ENCODE assay signal across 34 cellular contexts in genomic region chr1:153023109-153023508, GRCh38. TPM values are rescaled to one million over a fixed set of nuclear protein-coding genes. Genes with fewer than 3 reads are reported as not detected.
"Had no signal": no experiment of that assay in that cellular context is flagged by ENCODE, and none has a peak within 500 bp of the region (broad histone marks: within the 10 kb centered on the region; RNA-seq: fewer than 3 reads in every experiment).

No MANE protein-coding gene starts in this region.

- ATAC-seq: activated naive CD4-positive, alpha-beta T cell treated with anti-CD3 and anti-CD28 coated beads, Interleukin-2, amount 50 U/mL, for 72 hours; activated T-cell treated with anti-CD3 and anti-CD28 coated beads, Interleukin-2, amount 50 U/mL, for 72 hours; body of pancreas; effector memory CD8-positive, alpha-beta T cell; gastroesophageal sphincter; WTC11 had no signal

- H3K4me3 ChIP-seq: body of pancreas, esophagus squamous epithelium, gastroesophageal sphincter had no signal

- FAIRE-seq: colon had no signal

- DNase-seq: activated CD4-positive, alpha-beta memory T cell treated with anti-CD3 and anti-CD28 coated beads, Interleukin-2, amount 10 ng/mL, durations not matched to agents 7 days and 5 days; activated CD4-positive, alpha-beta T cell treated with anti-CD3 and anti-CD28 coated beads for 1 hour; activated CD4-positive, alpha-beta T cell treated with anti-CD3 and anti-CD28 coated beads for 4 hours; activated CD4-positive, alpha-beta T cell treated with anti-CD3 and anti-CD28 coated beads, Interleukin-2, amount 10 ng/mL, durations not matched to agents 7 days and 5 days; activated CD4-positive, alpha-beta T cell treated with anti-CD3 and anti-CD28 coated beads, Interleukin-2, amount 50 U/mL, for 4 hours; activated CD8-positive, alpha-beta memory T cell treated with anti-CD3 and anti-CD28 coated beads, Interleukin-2, amount 50 U/mL, for 48 hours; activated gamma-delta T cell; activated naive CD4-positive, alpha-beta T cell; activated naive CD4-positive, alpha-beta T cell treated with anti-CD3 and anti-CD28 coated beads, Interleukin-2, amount 10 ng/mL, durations not matched to agents 7 days and 5 days; activated naive CD8-positive, alpha-beta T cell treated with anti-CD3 and anti-CD28 coated beads, Interleukin-2, amount 10 ng/mL, durations not matched to agents 7 days and 5 days; activated T-cell treated with anti-CD3 and anti-CD28 coated beads for 4 hours; activated T-cell treated with anti-CD3 and anti-CD28 coated beads, Interleukin-2, amount 50 U/mL, for 24 hours; activated T-cell treated with anti-CD3 and anti-CD28 coated beads, Interleukin-2, amount 50 U/mL, for 72 hours; amniotic stem cell; anterior cingulate cortex; body of pancreas; caudate nucleus; cortex of kidney; dermis blood vessel endothelial cell; effector CD4-positive, alpha-beta T cell; effector memory CD8-positive, alpha-beta T cell; erythroblast; esophagus squamous epithelium; foreskin melanocyte; T-helper 2 cell had no signal

- H3K9me3 ChIP-seq: body of pancreas, esophagus squamous epithelium, gastroesophageal sphincter had no signal

- H3K27me3 ChIP-seq: body of pancreas, esophagus squamous epithelium had no signal

- H3K4me1 ChIP-seq: body of pancreas, gastroesophageal sphincter had no signal

- H3K36me3 ChIP-seq: gastroesophageal sphincter had no signal

- H3K27ac ChIP-seq: body of pancreas, esophagus squamous epithelium, gastroesophageal sphincter had no signal

RNA-seq across cellular contexts. Expression of gene SPRR1B, which starts 7.9 kb away (rescaled TPM):
- total RNA-seq: activated CD4-positive, alpha-beta memory T cell treated with anti-CD3 and anti-CD28 coated beads, Interleukin-2, amount 10 ng/mL, durations not matched to agents 7 days and 5 days; activated CD4-positive, alpha-beta T cell treated with anti-CD3 and anti-CD28 coated beads, Interleukin-2, amount 10 ng/mL, durations not matched to agents 7 days and 5 days; activated naive CD4-positive, alpha-beta T cell treated with anti-CD3 and anti-CD28 coated beads, Interleukin-2, amount 50 U/mL, for 72 hours; activated naive CD8-positive, alpha-beta T cell treated with anti-CD3 and anti-CD28 coated beads, Interleukin-2, amount 10 ng/mL, durations not matched to agents 7 days and 5 days; activated T-cell treated with anti-CD3 and anti-CD28 coated beads, Interleukin-2, amount 50 U/mL, for 72 hours; body of pancreas; chondrocyte; dermis blood vessel endothelial cell; fibroblast of lung; fibroblast of villous mesenchyme; glomerular endothelial cell; T-helper 1 cell treated with Interleukin-12 subunit alpha and Interleukin-12 subunit beta and Interleukin-4 antibody, amounts not matched to agents 30 ng/mL and 1 ng/mL, for 36 hours; WTC11 had no signal
- polyA plus RNA-seq: fibroblast of lung had no signal

RNA-seq across cellular contexts. Expression of gene SPRR2D, which starts 17.8 kb away (rescaled TPM):
- total RNA-seq: activated CD4-positive, alpha-beta memory T cell treated with anti-CD3 and anti-CD28 coated beads, Interleukin-2, amount 10 ng/mL, durations not matched to agents 7 days and 5 days; activated CD4-positive, alpha-beta T cell treated with anti-CD3 and anti-CD28 coated beads, Interleukin-2, amount 10 ng/mL, durations not matched to agents 7 days and 5 days; activated naive CD4-positive, alpha-beta T cell treated with anti-CD3 and anti-CD28 coated beads, Interleukin-2, amount 50 U/mL, for 72 hours; activated naive CD8-positive, alpha-beta T cell treated with anti-CD3 and anti-CD28 coated beads, Interleukin-2, amount 10 ng/mL, durations not matched to agents 7 days and 5 days; activated T-cell treated with anti-CD3 and anti-CD28 coated beads, Interleukin-2, amount 50 U/mL, for 72 hours; body of pancreas; chondrocyte; dermis blood vessel endothelial cell; fibroblast of lung; fibroblast of villous mesenchyme; glomerular endothelial cell; T-helper 1 cell treated with Interleukin-12 subunit alpha and Interleukin-12 subunit beta and Interleukin-4 antibody, amounts not matched to agents 30 ng/mL and 1 ng/mL, for 36 hours; WTC11 had no signal
- polyA plus RNA-seq: fibroblast of lung had no signal

RNA-seq across cellular contexts. Expression of gene SPRR3, which starts 21.6 kb away (rescaled TPM):
- total RNA-seq: activated CD4-positive, alpha-beta memory T cell treated with anti-CD3 and anti-CD28 coated beads, Interleukin-2, amount 10 ng/mL, durations not matched to agents 7 days and 5 days; activated CD4-positive, alpha-beta T cell treated with anti-CD3 and anti-CD28 coated beads, Interleukin-2, amount 10 ng/mL, durations not matched to agents 7 days and 5 days; activated naive CD4-positive, alpha-beta T cell treated with anti-CD3 and anti-CD28 coated beads, Interleukin-2, amount 50 U/mL, for 72 hours; activated naive CD8-positive, alpha-beta T cell treated with anti-CD3 and anti-CD28 coated beads, Interleukin-2, amount 10 ng/mL, durations not matched to agents 7 days and 5 days; activated T-cell treated with anti-CD3 and anti-CD28 coated beads, Interleukin-2, amount 50 U/mL, for 72 hours; body of pancreas; chondrocyte; dermis blood vessel endothelial cell; fibroblast of lung; fibroblast of villous mesenchyme; glomerular endothelial cell; T-helper 1 cell treated with Interleukin-12 subunit alpha and Interleukin-12 subunit beta and Interleukin-4 antibody, amounts not matched to agents 30 ng/mL and 1 ng/mL, for 36 hours; WTC11 had no signal
- polyA plus RNA-seq: fibroblast of lung had no signal

RNA-seq across cellular contexts. Expression of gene SPRR2A, which starts 34.2 kb away (rescaled TPM):
- total RNA-seq: activated CD4-positive, alpha-beta memory T cell treated with anti-CD3 and anti-CD28 coated beads, Interleukin-2, amount 10 ng/mL, durations not matched to agents 7 days and 5 days; activated CD4-positive, alpha-beta T cell treated with anti-CD3 and anti-CD28 coated beads, Interleukin-2, amount 10 ng/mL, durations not matched to agents 7 days and 5 days; activated naive CD4-positive, alpha-beta T cell treated with anti-CD3 and anti-CD28 coated beads, Interleukin-2, amount 50 U/mL, for 72 hours; activated naive CD8-positive, alpha-beta T cell treated with anti-CD3 and anti-CD28 coated beads, Interleukin-2, amount 10 ng/mL, durations not matched to agents 7 days and 5 days; activated T-cell treated with anti-CD3 and anti-CD28 coated beads, Interleukin-2, amount 50 U/mL, for 72 hours; body of pancreas; chondrocyte; dermis blood vessel endothelial cell; fibroblast of lung; fibroblast of villous mesenchyme; glomerular endothelial cell; T-helper 1 cell treated with Interleukin-12 subunit alpha and Interleukin-12 subunit beta and Interleukin-4 antibody, amounts not matched to agents 30 ng/mL and 1 ng/mL, for 36 hours; WTC11 had no signal
- polyA plus RNA-seq: fibroblast of lung had no signal

RNA-seq across cellular contexts. Expression of gene SPRR1A, which starts 39.2 kb away (rescaled TPM):
- total RNA-seq: activated CD4-positive, alpha-beta memory T cell treated with anti-CD3 and anti-CD28 coated beads, Interleukin-2, amount 10 ng/mL, durations not matched to agents 7 days and 5 days; activated CD4-positive, alpha-beta T cell treated with anti-CD3 and anti-CD28 coated beads, Interleukin-2, amount 10 ng/mL, durations not matched to agents 7 days and 5 days; activated naive CD4-positive, alpha-beta T cell treated with anti-CD3 and anti-CD28 coated beads, Interleukin-2, amount 50 U/mL, for 72 hours; activated naive CD8-positive, alpha-beta T cell treated with anti-CD3 and anti-CD28 coated beads, Interleukin-2, amount 10 ng/mL, durations not matched to agents 7 days and 5 days; activated T-cell treated with anti-CD3 and anti-CD28 coated beads, Interleukin-2, amount 50 U/mL, for 72 hours; body of pancreas; chondrocyte; dermis blood vessel endothelial cell; fibroblast of lung; fibroblast of villous mesenchyme; gastroesophageal sphincter; glomerular endothelial cell; T-helper 1 cell treated with Interleukin-12 subunit alpha and Interleukin-12 subunit beta and Interleukin-4 antibody, amounts not matched to agents 30 ng/mL and 1 ng/mL, for 36 hours; WTC11 had no signal
- polyA plus RNA-seq: fibroblast of lung had no signal
